In genomic region chr12:6980740-6981139, GRCh38 we compare ENCODE assay signal across 1 cellular context.
TF ChIP-seq lines count a peak whose summit lies in the region.

No MANE protein-coding gene starts in this region.

TF ChIP-seq in liver, 16 proteins besides CTCF, POLR2A, EP300 and RAD21 (continued from another document):
- TF ChIP-seq, protein P1, sequence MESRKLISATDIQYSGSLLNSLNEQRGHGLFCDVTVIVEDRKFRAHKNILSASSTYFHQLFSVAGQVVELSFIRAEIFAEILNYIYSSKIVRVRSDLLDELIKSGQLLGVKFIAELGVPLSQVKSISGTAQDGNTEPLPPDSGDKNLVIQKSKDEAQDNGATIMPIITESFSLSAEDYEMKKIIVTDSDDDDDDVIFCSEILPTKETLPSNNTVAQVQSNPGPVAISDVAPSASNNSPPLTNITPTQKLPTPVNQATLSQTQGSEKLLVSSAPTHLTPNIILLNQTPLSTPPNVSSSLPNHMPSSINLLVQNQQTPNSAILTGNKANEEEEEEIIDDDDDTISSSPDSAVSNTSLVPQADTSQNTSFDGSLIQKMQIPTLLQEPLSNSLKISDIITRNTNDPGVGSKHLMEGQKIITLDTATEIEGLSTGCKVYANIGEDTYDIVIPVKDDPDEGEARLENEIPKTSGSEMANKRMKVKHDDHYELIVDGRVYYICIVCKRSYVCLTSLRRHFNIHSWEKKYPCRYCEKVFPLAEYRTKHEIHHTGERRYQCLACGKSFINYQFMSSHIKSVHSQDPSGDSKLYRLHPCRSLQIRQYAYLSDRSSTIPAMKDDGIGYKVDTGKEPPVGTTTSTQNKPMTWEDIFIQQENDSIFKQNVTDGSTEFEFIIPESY (IDR thresholded peaks at IDR 0.05): no peak
- TF ChIP-seq, protein P2, sequence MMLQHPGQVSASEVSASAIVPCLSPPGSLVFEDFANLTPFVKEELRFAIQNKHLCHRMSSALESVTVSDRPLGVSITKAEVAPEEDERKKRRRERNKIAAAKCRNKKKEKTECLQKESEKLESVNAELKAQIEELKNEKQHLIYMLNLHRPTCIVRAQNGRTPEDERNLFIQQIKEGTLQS (IDR thresholded peaks at IDR 0.05): no peak
- TF ChIP-seq SP1 (IDR thresholded peaks at IDR 0.05) (no peak), FOXA2 (IDR thresholded peaks at IDR 0.05) (no peak), EGR1 (IDR thresholded peaks at IDR 0.05; ENCODE audit: low read depth in 2 of 2) (no peak), HNF4G (IDR thresholded peaks at IDR 0.05) (no peak)
